ENCODE assay signal across 33 cellular contexts in the genomic region with DNA sequence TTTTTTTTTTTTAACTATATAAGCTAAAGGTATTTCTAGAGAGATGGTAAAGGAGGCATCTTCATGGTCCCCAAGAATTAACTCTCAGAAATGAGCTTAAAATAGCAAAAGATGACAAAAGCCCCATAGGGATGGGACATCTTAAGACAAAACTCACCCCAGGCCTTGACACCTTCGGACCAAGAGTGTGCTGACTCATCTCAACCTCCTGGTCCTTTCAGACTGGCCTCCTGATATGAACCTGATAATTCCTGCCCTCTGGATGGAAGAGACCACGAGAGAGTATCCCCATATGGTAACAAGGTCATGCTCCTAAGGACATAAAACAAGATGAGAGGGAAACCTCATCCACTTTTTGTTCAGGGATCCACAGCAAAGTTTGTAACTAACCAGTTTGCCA.
"Had no signal": no experiment of that assay in that cellular context is flagged by ENCODE, and none has a peak within 500 bp of the region (broad histone marks: within the 10 kb centered on the region; RNA-seq: fewer than 3 reads in every experiment).

No MANE protein-coding gene starts in this region.

- H3K27ac Mint-ChIP-seq: dendritic cell treated with granulocyte-macrophage colony-stimulating factor and Interleukin-4, amounts not matched to agents 40 ng/mL and 50 ng/mL, for 4 days; immature natural killer cell; memory B cell; mesothelial cell of epicardium; naive B cell; natural killer cell treated with Interleukin-12 subunit alpha and Interleukin-12 subunit beta and Interleukin-15 and Interleukin-18, amount 100 ng/mL, for 72 hours; type B pancreatic cell had no signal

- H3K4me3 ChIP-seq: colonic mucosa, esophagus muscularis mucosa, gastroesophageal sphincter, lung, mucosa of descending colon, ovary, smooth muscle cell, thyroid gland had no signal

- ATAC-seq: foreskin keratinocyte; gastroesophageal sphincter; natural killer cell treated with Interleukin-12 subunit alpha and Interleukin-12 subunit beta and Interleukin-15 and Interleukin-18, amount 100 ng/mL, for 72 hours; sciatic nerve; stimulated activated naive CD8-positive, alpha-beta T cell treated with anti-CD3 and anti-CD28 coated beads, Interleukin-15, amount 100 ng/mL, for 72 hours had no signal

- H3K36me3 ChIP-seq: colonic mucosa, esophagus muscularis mucosa, gastroesophageal sphincter, heart left ventricle, ovary, thyroid gland had no signal

- H3K9me3 ChIP-seq: colonic mucosa, esophagus muscularis mucosa, gastroesophageal sphincter, heart left ventricle, mucosa of descending colon, ovary, thyroid gland had no signal

- H3K27me3 ChIP-seq: colonic mucosa, heart left ventricle, ovary, thyroid gland had no signal

- H3K4me2 ChIP-seq: smooth muscle cell had no signal

- H3K4me1 ChIP-seq: esophagus muscularis mucosa, foreskin keratinocyte, gastroesophageal sphincter, thyroid gland had no signal

- FAIRE-seq: endothelial cell of umbilical vein had no signal

- H3K36me3 Mint-ChIP-seq: immature natural killer cell; memory B cell; mesothelial cell of epicardium; naive B cell; natural killer cell treated with Interleukin-12 subunit alpha and Interleukin-12 subunit beta and Interleukin-15 and Interleukin-18, amount 100 ng/mL, for 72 hours; type B pancreatic cell had no signal

- H3K4me1 Mint-ChIP-seq: central memory CD8-positive, alpha-beta T cell; immature natural killer cell; memory B cell; naive B cell had no signal

- H3K27me3 Mint-ChIP-seq: dendritic cell treated with granulocyte-macrophage colony-stimulating factor and Interleukin-4, amounts not matched to agents 40 ng/mL and 50 ng/mL, for 4 days had no signal

- DNase-seq: effector memory CD4-positive, alpha-beta T cell; foreskin keratinocyte; heart left ventricle; hypothalamus; immature natural killer cell; islet precursor cell; kidney glomerular epithelial cell; naive B cell; occipital lobe; ovary; posterior cingulate gyrus; retina; stimulated activated CD4-positive, alpha-beta T cell treated with anti-CD3 and anti-CD28 coated beads, Interleukin-12 subunit alpha, Interleukin-12 subunit beta, amount 100 ng/mL, for 4 hours; stimulated activated CD4-positive, alpha-beta T cell treated with anti-CD3 and anti-CD28 coated beads, Interleukin-1b, Interleukin-23, amount 100 ng/mL, for 48 hours; stimulated activated CD4-positive, alpha-beta T cell treated with anti-CD3 and anti-CD28 coated beads, Interleukin-4, amount 100 ng/mL, for 1 hour; stimulated activated CD8-positive, alpha-beta memory T cell treated with anti-CD3 and anti-CD28 coated beads, Interleukin-4, amount 100 ng/mL, for 48 hours; stimulated activated naive CD4-positive, alpha-beta T cell; stimulated activated naive CD8-positive, alpha-beta T cell treated with anti-CD3 and anti-CD28 coated beads, Interleukin-15, amount 100 ng/mL, for 72 hours; thyroid gland had no signal

- H3K9me3 Mint-ChIP-seq: central memory CD8-positive, alpha-beta T cell; dendritic cell treated with granulocyte-macrophage colony-stimulating factor and Interleukin-4, amounts not matched to agents 40 ng/mL and 50 ng/mL, for 4 days; immature natural killer cell; memory B cell; mesothelial cell of epicardium; naive B cell; natural killer cell treated with Interleukin-12 subunit alpha and Interleukin-12 subunit beta and Interleukin-15 and Interleukin-18, amount 100 ng/mL, for 72 hours; stimulated activated naive CD8-positive, alpha-beta T cell treated with anti-CD3 and anti-CD28 coated beads, Interleukin-15, amount 100 ng/mL, for 72 hours had no signal

- H3K27ac ChIP-seq: colonic mucosa, esophagus muscularis mucosa, foreskin keratinocyte, gastroesophageal sphincter, ovary, thyroid gland had no signal

- H3K4me3 Mint-ChIP-seq: central memory CD8-positive, alpha-beta T cell; dendritic cell treated with granulocyte-macrophage colony-stimulating factor and Interleukin-4, amounts not matched to agents 40 ng/mL and 50 ng/mL, for 4 days; immature natural killer cell; memory B cell; mesothelial cell of epicardium; naive B cell; natural killer cell treated with Interleukin-12 subunit alpha and Interleukin-12 subunit beta and Interleukin-15 and Interleukin-18, amount 100 ng/mL, for 72 hours; stimulated activated naive CD8-positive, alpha-beta T cell treated with anti-CD3 and anti-CD28 coated beads, Interleukin-15, amount 100 ng/mL, for 72 hours; type B pancreatic cell had no signal
